Comparison of ENCODE assay signal across 12 cellular contexts in genomic region chr11:116703421-116703820, GRCh38.
DNase-seq lines count a peak whose midpoint lies in the region; ATAC-seq lines count a peak whose summit lies in the region.
"Had no signal": no experiment of that assay in that cellular context is flagged by ENCODE, and none has a peak within 500 bp of the region (broad histone marks: within the 10 kb centered on the region; RNA-seq: fewer than 3 reads in every experiment).

No MANE protein-coding gene starts in this region.

- DNase-seq in COLO668 (lab: John Stamatoyannopoulos, UW; ENCODE audit: unreplicated experiment) (peak; percentile 48), NCI-H1105 treated with DMSO at 0.1 percent for 48 hours (lab: John Stamatoyannopoulos, UW) (peak; percentile 93), SK-N-DZ (ENCODE audit: low spot score) (peak; percentile 89), medulla oblongata (ENCODE audit: extremely low spot score) (peak; percentile 48)
- no peak for DNase-seq in stimulated activated naive CD4-positive, alpha-beta T cell (lab: John Stamatoyannopoulos, UW)
- DNase-seq: activated naive CD4-positive, alpha-beta T cell treated with Interleukin-2 at 50 U/mL for 16 hours; CD4-positive, alpha-beta T cell; left ventricle myocardium superior; testis had no signal

- ATAC-seq in GM19467 (IDR thresholded peaks at IDR 0.05; ENCODE audit: unreplicated experiment) (no peak), GM21526 (IDR thresholded peaks at IDR 0.05; ENCODE audit: low FRiP score, unreplicated experiment) (no peak), GM18873 (IDR thresholded peaks at IDR 0.05; ENCODE audit: low FRiP score, unreplicated experiment) (no peak)
- ATAC-seq: left ventricle myocardium superior had no signal

Comparison
In these comparisons a context has a peak if more than half of its experiments do, and no peak if none do; other contexts are left out.
1. DNase-seq: peak in COLO668 (single experiment), NCI-H1105 treated with DMSO at 0.1 percent for 48 hours (single experiment), SK-N-DZ (single experiment) and medulla oblongata (single experiment); none in stimulated activated naive CD4-positive, alpha-beta T cell (0 of 6).